ENCODE assay signal across 8 cellular contexts in the genomic region with DNA sequence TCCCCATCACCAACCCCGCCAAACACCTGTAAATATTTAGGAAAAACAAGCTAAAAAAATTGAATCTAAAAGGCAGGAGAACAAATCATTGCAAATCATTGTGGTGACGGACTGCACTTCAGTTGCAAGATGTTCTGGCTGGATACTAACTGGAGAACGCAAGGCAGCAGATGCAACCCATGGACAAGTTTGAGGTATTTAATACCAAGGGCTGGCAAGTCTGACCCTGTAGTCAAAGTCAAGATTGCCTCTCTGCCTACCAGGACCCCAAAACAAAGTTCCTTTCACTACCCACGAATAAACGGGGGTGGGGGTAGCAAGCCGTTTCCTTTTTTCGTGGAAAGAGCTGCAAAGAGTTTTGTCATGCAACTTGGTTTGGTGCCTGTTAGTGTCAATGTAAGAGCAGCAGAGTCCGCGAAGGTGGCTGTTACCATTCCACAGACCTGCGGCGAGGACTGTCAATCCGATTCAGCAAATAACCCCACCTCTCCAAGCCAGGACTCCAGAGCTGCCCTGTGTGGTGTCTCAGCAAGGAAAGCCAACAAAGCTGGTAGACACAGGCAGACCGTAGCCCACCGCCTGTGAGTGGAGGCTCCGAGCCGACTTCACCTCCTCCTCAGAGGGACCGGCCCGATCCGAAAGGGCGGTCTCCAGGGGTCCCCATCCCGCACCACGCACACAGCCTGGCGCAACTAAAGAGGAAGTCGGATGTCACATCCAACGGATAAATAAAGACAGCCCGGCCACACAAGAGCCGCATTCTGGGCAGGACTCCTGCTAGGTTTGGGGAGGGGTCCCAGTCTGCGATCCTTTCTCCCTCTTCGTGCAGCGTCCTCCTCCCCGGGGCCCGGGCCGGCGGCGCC.
A peak's percentile ranks its signal among the peaks of the same experiment; 100 is the strongest.
DNase-seq lines count a peak whose midpoint lies in the region; ATAC-seq and TF ChIP-seq lines count a peak whose summit lies in the region.

No MANE protein-coding gene starts in this region.

- H3K36me3 Mint-ChIP-seq in T-helper 1 cell treated with Interleukin-12 subunit alpha and Interleukin-12 subunit beta and Interleukin-4 antibody, amounts not matched to agents 30 μg/mL and 1 μg/mL, for 36 hours (ENCODE audit: low read depth), result peaks cover 29% of the 10 kb centered on the region

- H3K27ac Mint-ChIP-seq in T-helper 1 cell treated with Interleukin-12 subunit alpha and Interleukin-12 subunit beta and Interleukin-4 antibody, amounts not matched to agents 30 μg/mL and 1 μg/mL, for 36 hours, result peak overlapping the region; percentile 85

- H3K27me3 Mint-ChIP-seq in T-helper 1 cell treated with Interleukin-12 subunit alpha and Interleukin-12 subunit beta and Interleukin-4 antibody, amounts not matched to agents 30 μg/mL and 1 μg/mL, for 36 hours (ENCODE audit: low read depth), result no peaks in the 10 kb centered on the region

- H3K4me1 Mint-ChIP-seq in T-helper 1 cell treated with Interleukin-12 subunit alpha and Interleukin-12 subunit beta and Interleukin-4 antibody, amounts not matched to agents 30 μg/mL and 1 μg/mL, for 36 hours (ENCODE audit: low read depth), result peaks cover 61% of the 10 kb centered on the region

- no peaks in the 10 kb centered on the region for H3K27me3 ChIP-seq in DND-41 (ENCODE audit: insufficient read depth, low read length, poor library complexity)

- peak overlapping the region; percentile 73 for H2AFZ ChIP-seq in DND-41 (ENCODE audit: low read depth, low read length)

- no peaks in the 10 kb centered on the region; the same call in 1 of the 2 replicates for H4K20me1 ChIP-seq in DND-41 (ENCODE audit: insufficient read depth, low read length)

- DNase-seq in DND-41 (peak; percentile 51), caudate nucleus (lab: John Stamatoyannopoulos, UW) (peak in 20 of 61 donors; percentile 7 to 59 (median 31)), left kidney (ENCODE audit: low read depth, low spot score) (peak; percentile 64)
- peak; percentile 42 for DNase-seq in stimulated activated CD4-positive, alpha-beta T cell treated with anti-CD3 and anti-CD28 coated beads, Interleukin-4, amount 100 ng/mL, for 1 hour

- peak; percentile 13 for ATAC-seq in DND-41 (ENCODE audit: insufficient read depth, low read depth)
- peak; percentile 3 for ATAC-seq in HG03432 (IDR thresholded peaks at IDR 0.05; ENCODE audit: unreplicated experiment)
- ATAC-seq in HG02642 (IDR thresholded peaks at IDR 0.05; ENCODE audit: poor library complexity, unreplicated experiment), result no peak
- ATAC-seq in HG02610 (IDR thresholded peaks at IDR 0.05; ENCODE audit: unreplicated experiment), result no peak

- H3K27ac ChIP-seq in DND-41 (ENCODE audit: low read length) (peak overlapping the region; percentile 73), caudate nucleus (ENCODE audit: low read depth, low read length) (peak overlapping the region; percentile 67)

- peak overlapping the region; percentile 91 for H3K4me3 Mint-ChIP-seq in T-helper 1 cell treated with Interleukin-12 subunit alpha and Interleukin-12 subunit beta and Interleukin-4 antibody, amounts not matched to agents 30 μg/mL and 1 μg/mL, for 36 hours

- H3K9ac ChIP-seq in DND-41 (ENCODE audit: low read depth, low read length), result peak overlapping the region; percentile 74

- no peaks in the 10 kb centered on the region for H3K9me3 ChIP-seq in DND-41 (ENCODE audit: insufficient read depth, low read length, severe bottlenecking)

- H3K36me3 ChIP-seq in DND-41 (ENCODE audit: insufficient read depth, low read length), result no peaks in the 10 kb centered on the region

- no peaks in the 10 kb centered on the region for H3K9me3 Mint-ChIP-seq in T-helper 1 cell treated with Interleukin-12 subunit alpha and Interleukin-12 subunit beta and Interleukin-4 antibody, amounts not matched to agents 30 μg/mL and 1 μg/mL, for 36 hours

- H3K4me1 ChIP-seq in DND-41 (ENCODE audit: insufficient read depth, low read length), result peaks cover 57% of the 10 kb centered on the region

- H3K4me3 ChIP-seq in DND-41 (ENCODE audit: low read depth in 1 of 2, low read length in 2 of 2), result peak overlapping the region; percentile 43 to 69; a peak in 3 of 4 replicates

- peaks cover 39% of the 10 kb centered on the region for H3K79me2 ChIP-seq in DND-41 (ENCODE audit: insufficient read depth, low read length)

- TF ChIP-seq CTCF in DND-41 (IDR thresholded peaks at IDR 0.05; ENCODE audit: borderline replicate concordance, extremely low read depth, low read length, poor library complexity, severe bottlenecking), result no peak

- H3K4me2 ChIP-seq in DND-41 (ENCODE audit: insufficient read depth, low read length), result peak overlapping the region; percentile 92

Comparison
In these comparisons a context has a peak if more than half of its experiments do, and no peak if none do; other contexts are left out.
1. ATAC-seq: peak in DND-41 (single experiment) and HG03432 (single experiment); none in HG02642 (single experiment) and HG02610 (single experiment).